In the genomic region with DNA sequence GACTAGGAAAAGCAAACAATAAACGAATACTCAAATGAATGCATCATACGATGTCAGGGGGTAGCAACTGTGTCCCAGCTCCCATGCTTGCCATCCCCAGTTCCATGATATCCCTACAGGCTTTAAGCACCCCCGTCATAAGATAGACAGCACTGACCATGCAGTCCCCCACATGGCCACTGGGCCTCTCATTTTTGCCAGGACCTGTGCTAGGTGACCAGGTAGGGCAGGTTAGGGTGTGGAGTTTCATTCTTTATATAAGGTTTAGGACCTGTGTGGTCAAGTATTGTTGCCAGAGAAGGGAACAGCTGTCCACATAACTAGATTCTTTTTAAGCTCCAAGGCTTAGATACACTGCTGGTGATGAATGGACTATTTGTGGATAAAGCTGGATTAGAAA, we compare ENCODE assay signal across 16 cellular contexts. TPM values are rescaled to one million over a fixed set of nuclear protein-coding genes. Genes with fewer than 3 reads are reported as not detected.
DNase-seq lines count a peak whose midpoint lies in the region; ATAC-seq and TF ChIP-seq lines count a peak whose summit lies in the region.
"Had no signal": no experiment of that assay in that cellular context is flagged by ENCODE, and none has a peak within 500 bp of the region (broad histone marks: within the 10 kb centered on the region; RNA-seq: fewer than 3 reads in every experiment).

No MANE protein-coding gene starts in this region.

- H3K4me3 ChIP-seq in AG04450 (ENCODE audit: low read depth, low read length) (no peak overlapping the region), H7 (ENCODE audit: insufficient read depth, low read depth, low read length) (no peak overlapping the region), iPS DF 6.9 (ENCODE audit: low read length) (no peak overlapping the region)

- H3K9me3 Mint-ChIP-seq in WTC11: peaks cover 11% of the 10 kb centered on the region
- H3K9me3 Mint-ChIP-seq in activated T-helper 17 cell treated with anti-CD3 and anti-CD28 coated beads, Interleukin-2, amount 50 U/mL, for 72 hours: no peaks in the 10 kb centered on the region
- H3K9me3 Mint-ChIP-seq: activated T-cell treated with anti-CD3 and anti-CD28 coated beads, Interleukin-2, amount 50 U/mL, for 4 hours; CD4-positive, CD25-positive, alpha-beta regulatory T cell had no signal

- no peak overlapping the region for H3K27ac Mint-ChIP-seq in WTC11
- no peak overlapping the region for H3K27ac Mint-ChIP-seq in activated T-helper 17 cell treated with anti-CD3 and anti-CD28 coated beads, Interleukin-2, amount 50 U/mL, for 72 hours

- H3K27me3 ChIP-seq in AG04450 (ENCODE audit: control insufficient read depth, insufficient read depth, low read length) (peaks cover 15% of the 10 kb centered on the region), H7 (ENCODE audit: control insufficient read depth, insufficient read depth, low read length) (no peaks in the 10 kb centered on the region), iPS DF 6.9 (ENCODE audit: control insufficient read depth, insufficient read depth, low read length) (no peaks in the 10 kb centered on the region)

- no peak for DNase-seq in AG04450 (ENCODE audit: low read depth, low spot score)
- DNase-seq in H7: peak; percentile 71
- peak; percentile 50 for DNase-seq in WTC11 (ENCODE audit: low spot score)
- DNase-seq in iPS DF 6.9 (ENCODE audit: low read depth, low spot score): peak; percentile 16
- no peak for DNase-seq in Right ventricle myocardium superior
- DNase-seq in activated naive CD4-positive, alpha-beta T cell treated with Interleukin-2 at 50 U/mL for 16 hours: no peak
- no peak for DNase-seq in NCI-H2171 treated with DMSO at 0.1 percent for 48 hours (lab: John Stamatoyannopoulos, UW)
- DNase-seq: activated T-cell treated with anti-CD3 and anti-CD28 coated beads, Interleukin-2, amount 50 U/mL, for 4 hours; aorta; CD4-positive, CD25-positive, alpha-beta regulatory T cell; hippocampal formation; NCI-H1694 treated with DMSO at 0.1 percent for 48 hours; NCI-H748 treated with DMSO at 0.1 percent for 48 hours had no signal

- H3K27me3 Mint-ChIP-seq in WTC11 (ENCODE audit: low read depth): no peaks in the 10 kb centered on the region
- H3K27me3 Mint-ChIP-seq in activated T-helper 17 cell treated with anti-CD3 and anti-CD28 coated beads, Interleukin-2, amount 50 U/mL, for 72 hours: peaks cover 5% of the 10 kb centered on the region

- no CpG with 5 or more reads among the region's 3 CpGs for WGBS in iPS DF 6.9 (ENCODE audit: insufficient coverage, insufficient read length)

- peak; percentile 23; the same call in 1 of the 2 replicates for TF ChIP-seq CTCF in AG04450 (IDR thresholded peaks at IDR 0.05; ENCODE audit: low read depth, low read length)
- no peak for TF ChIP-seq CTCF in WTC11 (IDR thresholded peaks at IDR 0.05)

- CTCF ChIA-PET in AG04450 (lab: Charles Lee): interaction anchor here (0.7 to 1.4 kb wide), 2 partner anchors 11 to 45 kb away, joined by 3 to 4 read pairs; no protein-coding TSS in a partner anchor
- CTCF ChIA-PET in WTC11 (lab: Charles Lee): interaction anchor here (1.0 to 1.3 kb wide), 2 partner anchors 22 to 24 kb away, joined by 3 to 4 read pairs; no protein-coding TSS in a partner anchor

- ATAC-seq in WTC11: peak; percentile 92
- no peak for ATAC-seq in Right ventricle myocardium superior (ENCODE audit: poor library complexity)
- ATAC-seq in activated T-helper 17 cell treated with anti-CD3 and anti-CD28 coated beads, Interleukin-2, amount 50 U/mL, for 72 hours (replicated peaks): no peak
- ATAC-seq: activated CD4-positive, CD25-positive, alpha-beta regulatory T cell treated with anti-CD3 and anti-CD28 coated beads, Interleukin-2, amount 50 U/mL, for 24 hours; activated T-cell treated with anti-CD3 and anti-CD28 coated beads, Interleukin-2, amount 50 U/mL, for 4 hours had no signal

- POLR2A ChIA-PET in AG04450 (lab: Yijun Ruan, JAX): no interaction called here
- POLR2A ChIA-PET in WTC11 (lab: Charles Lee): no interaction called here

- no peak overlapping the region for H3K27ac ChIP-seq in AG04450 (ENCODE audit: low read depth, low read length)
- H3K27ac ChIP-seq in iPS DF 6.9 (ENCODE audit: low read length): no peak overlapping the region

- intact Hi-C loops in Right ventricle myocardium superior (cut with DNase I): no loop called here

- H3K36me3 Mint-ChIP-seq in WTC11: peaks cover 5% of the 10 kb centered on the region
- H3K36me3 Mint-ChIP-seq in activated T-helper 17 cell treated with anti-CD3 and anti-CD28 coated beads, Interleukin-2, amount 50 U/mL, for 72 hours (ENCODE audit: low read depth): no peaks in the 10 kb centered on the region
- H3K36me3 Mint-ChIP-seq: CD4-positive, CD25-positive, alpha-beta regulatory T cell had no signal

- no peak overlapping the region for H3K4me3 Mint-ChIP-seq in WTC11
- no peak overlapping the region for H3K4me3 Mint-ChIP-seq in activated T-helper 17 cell treated with anti-CD3 and anti-CD28 coated beads, Interleukin-2, amount 50 U/mL, for 72 hours
- H3K4me3 Mint-ChIP-seq: activated T-cell treated with anti-CD3 and anti-CD28 coated beads, Interleukin-2, amount 50 U/mL, for 4 hours; CD4-positive, CD25-positive, alpha-beta regulatory T cell had no signal

- H3K36me3 ChIP-seq in H7 (replicated peaks; ENCODE audit: control insufficient read depth, insufficient read depth, low read length): no peaks in the 10 kb centered on the region
- no peaks in the 10 kb centered on the region for H3K36me3 ChIP-seq in iPS DF 6.9 (ENCODE audit: control insufficient read depth, insufficient read depth, low read length)

- H3K4me1 ChIP-seq in iPS DF 6.9 (ENCODE audit: control insufficient read depth, insufficient read depth, low read length): no peaks in the 10 kb centered on the region

- no peaks in the 10 kb centered on the region for H3K4me1 Mint-ChIP-seq in WTC11
- H3K4me1 Mint-ChIP-seq in activated T-helper 17 cell treated with anti-CD3 and anti-CD28 coated beads, Interleukin-2, amount 50 U/mL, for 72 hours: no peaks in the 10 kb centered on the region
- H3K4me1 Mint-ChIP-seq: CD4-positive, CD25-positive, alpha-beta regulatory T cell had no signal

- no peaks in the 10 kb centered on the region for H3K9me3 ChIP-seq in AG04450 (ENCODE audit: control insufficient read depth, insufficient read depth, low read length)
- H3K9me3 ChIP-seq in iPS DF 6.9 (ENCODE audit: control insufficient read depth, insufficient read depth, low read length): no peaks in the 10 kb centered on the region

TF ChIP-seq in WTC11, 78 proteins besides CTCF, POLR2A, EP300 and RAD21 (continues in another document):
- TF ChIP-seq RORB (CRISPR knock-in tag; IDR thresholded peaks at IDR 0.05) (no peak), TP53 (CRISPR knock-in tag; IDR thresholded peaks at IDR 0.05) (no peak), RELA (CRISPR knock-in tag; IDR thresholded peaks at IDR 0.05; ENCODE audit: borderline replicate concordance) (no peak), SOX15 (CRISPR knock-in tag; IDR thresholded peaks at IDR 0.05) (no peak), SMAD4 (CRISPR knock-in tag; IDR thresholded peaks at IDR 0.05) (no peak), ZNF219 (CRISPR knock-in tag; IDR thresholded peaks at IDR 0.05; ENCODE audit: borderline replicate concordance) (no peak), NR2C2 (CRISPR knock-in tag; IDR thresholded peaks at IDR 0.05) (no peak), FOXP1 (CRISPR knock-in tag; IDR thresholded peaks at IDR 0.05; ENCODE audit: borderline replicate concordance) (no peak), SP1 (CRISPR knock-in tag; conservative IDR thresholded peaks at IDR 0.05) (no peak), ZNF232 (CRISPR knock-in tag; IDR thresholded peaks at IDR 0.05) (no peak)
- TF ChIP-seq, protein P1, sequence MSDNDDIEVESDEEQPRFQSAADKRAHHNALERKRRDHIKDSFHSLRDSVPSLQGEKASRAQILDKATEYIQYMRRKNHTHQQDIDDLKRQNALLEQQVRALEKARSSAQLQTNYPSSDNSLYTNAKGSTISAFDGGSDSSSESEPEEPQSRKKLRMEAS (CRISPR knock-in tag; IDR thresholded peaks at IDR 0.05): no peak
- TF ChIP-seq, protein P2, sequence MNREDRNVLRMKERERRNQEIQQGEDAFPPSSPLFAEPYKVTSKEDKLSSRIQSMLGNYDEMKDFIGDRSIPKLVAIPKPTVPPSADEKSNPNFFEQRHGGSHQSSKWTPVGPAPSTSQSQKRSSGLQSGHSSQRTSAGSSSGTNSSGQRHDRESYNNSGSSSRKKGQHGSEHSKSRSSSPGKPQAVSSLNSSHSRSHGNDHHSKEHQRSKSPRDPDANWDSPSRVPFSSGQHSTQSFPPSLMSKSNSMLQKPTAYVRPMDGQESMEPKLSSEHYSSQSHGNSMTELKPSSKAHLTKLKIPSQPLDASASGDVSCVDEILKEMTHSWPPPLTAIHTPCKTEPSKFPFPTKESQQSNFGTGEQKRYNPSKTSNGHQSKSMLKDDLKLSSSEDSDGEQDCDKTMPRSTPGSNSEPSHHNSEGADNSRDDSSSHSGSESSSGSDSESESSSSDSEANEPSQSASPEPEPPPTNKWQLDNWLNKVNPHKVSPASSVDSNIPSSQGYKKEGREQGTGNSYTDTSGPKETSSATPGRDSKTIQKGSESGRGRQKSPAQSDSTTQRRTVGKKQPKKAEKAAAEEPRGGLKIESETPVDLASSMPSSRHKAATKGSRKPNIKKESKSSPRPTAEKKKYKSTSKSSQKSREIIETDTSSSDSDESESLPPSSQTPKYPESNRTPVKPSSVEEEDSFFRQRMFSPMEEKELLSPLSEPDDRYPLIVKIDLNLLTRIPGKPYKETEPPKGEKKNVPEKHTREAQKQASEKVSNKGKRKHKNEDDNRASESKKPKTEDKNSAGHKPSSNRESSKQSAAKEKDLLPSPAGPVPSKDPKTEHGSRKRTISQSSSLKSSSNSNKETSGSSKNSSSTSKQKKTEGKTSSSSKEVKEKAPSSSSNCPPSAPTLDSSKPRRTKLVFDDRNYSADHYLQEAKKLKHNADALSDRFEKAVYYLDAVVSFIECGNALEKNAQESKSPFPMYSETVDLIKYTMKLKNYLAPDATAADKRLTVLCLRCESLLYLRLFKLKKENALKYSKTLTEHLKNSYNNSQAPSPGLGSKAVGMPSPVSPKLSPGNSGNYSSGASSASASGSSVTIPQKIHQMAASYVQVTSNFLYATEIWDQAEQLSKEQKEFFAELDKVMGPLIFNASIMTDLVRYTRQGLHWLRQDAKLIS (CRISPR knock-in tag; IDR thresholded peaks at IDR 0.05; ENCODE audit: borderline replicate concordance): no peak

RNA-seq across cellular contexts. Expression of a gene that starts 9.7 kb away (rescaled TPM):
- not detected in 2 replicates for polyA plus RNA-seq in AG04450 (2011; rRNA removed)
- polyA minus RNA-seq in AG04450 (2011; rRNA and poly(A)+ RNA removed): not detected in 2 replicates
- total RNA-seq in H7 (2014; rRNA removed; shearing (Covaris generic)): not detected in 2 replicates
- total RNA-seq in WTC11 (2021) (0.16 TPM in 1 of 3 replicates, not detected in the others), Right ventricle myocardium superior (not detected)
- total RNA-seq in activated T-helper 17 cell treated with anti-CD3 and anti-CD28 coated beads, Interleukin-2, amount 50 U/mL, for 72 hours: under 1 TPM in 1 of 2 donors, not detected in 1; 0.24 TPM
- total RNA-seq: activated T-cell treated with anti-CD3 and anti-CD28 coated beads, Interleukin-2, amount 50 U/mL, for 4 hours; CD4-positive, CD25-positive, alpha-beta regulatory T cell; osteoblast had no signal
- polyA plus RNA-seq: CD4-positive, CD25-positive, alpha-beta regulatory T cell had no signal

RNA-seq across cellular contexts. Expression of a gene that starts 48.3 kb away (rescaled TPM):
- 13.2 and 14.7 TPM in 2 replicates for polyA plus RNA-seq in AG04450 (2011; rRNA removed)
- polyA minus RNA-seq in AG04450 (2011; rRNA and poly(A)+ RNA removed): 8.3 and 8.9 TPM in 2 replicates
- 5.5 and 7.8 TPM in 2 replicates for total RNA-seq in H7 (2014; rRNA removed; shearing (Covaris generic))
- total RNA-seq in WTC11 (2021): 7.1 to 9.0 TPM (median 8.2 TPM) in 3 replicates
- 7.4 TPM for total RNA-seq in Right ventricle myocardium superior
- 10 to 100 TPM; 14.7 to 36.5 TPM for total RNA-seq in activated T-helper 17 cell treated with anti-CD3 and anti-CD28 coated beads, Interleukin-2, amount 50 U/mL, for 72 hours

Comparison
In these comparisons a context has a peak if more than half of its experiments do, and no peak if none do; other contexts are left out.
1. DNase-seq: peak in H7 (single experiment), WTC11 (single experiment) and iPS DF 6.9 (single experiment); none in AG04450 (single experiment), Right ventricle myocardium superior (single experiment), activated naive CD4-positive, alpha-beta T cell treated with Interleukin-2 at 50 U/mL for 16 hours (single experiment) and NCI-H2171 treated with DMSO at 0.1 percent for 48 hours (single experiment).